In genomic region chr6:29792123-29793035, GRCh38 we compare ENCODE assay signal across 7 cellular contexts. TPM values are rescaled to one million over a fixed set of nuclear protein-coding genes. Genes with fewer than 3 reads are reported as not detected.
A peak's percentile ranks its signal among the peaks of the same experiment; 100 is the strongest.
DNase-seq lines count a peak whose midpoint lies in the region; ATAC-seq and TF ChIP-seq lines count a peak whose summit lies in the region.

No MANE protein-coding gene starts in this region.

- no peak overlapping the region for H3K27ac Mint-ChIP-seq in GM23338
- H3K27ac Mint-ChIP-seq in activated CD4-positive, alpha-beta T cell treated with anti-CD3 and anti-CD28 coated beads, Interleukin-2, amount 10 ng/mL, durations not matched to agents 7 days and 5 days, result no peak overlapping the region
- peak overlapping the region; percentile 53 for H3K27ac Mint-ChIP-seq in dendritic cell treated with granulocyte-macrophage colony-stimulating factor and Interleukin-4, amounts not matched to agents 40 ng/mL and 50 ng/mL, for 4 days

- H3K4me1 ChIP-seq in GM23338 (ENCODE audit: insufficient read depth), result peaks cover 4% of the 10 kb centered on the region
- H3K4me1 ChIP-seq in lower lobe of right lung, result peaks cover 20% of the 10 kb centered on the region

- H2AFZ ChIP-seq in GM23338, result peak overlapping the region; percentile 99

- H3K4me3 Mint-ChIP-seq in GM23338, result peak overlapping the region; percentile 82
- H3K4me3 Mint-ChIP-seq in activated CD4-positive, alpha-beta T cell treated with anti-CD3 and anti-CD28 coated beads, Interleukin-2, amount 10 ng/mL, durations not matched to agents 7 days and 5 days, result peak overlapping the region; percentile 69
- H3K4me3 Mint-ChIP-seq in dendritic cell treated with granulocyte-macrophage colony-stimulating factor and Interleukin-4, amounts not matched to agents 40 ng/mL and 50 ng/mL, for 4 days, result peak overlapping the region; percentile 78

- no peaks in the 10 kb centered on the region for H3F3A ChIP-seq in GM23338 (replicated peaks; ENCODE audit: low read depth)

- CTCF ChIA-PET in activated CD4-positive, alpha-beta T cell treated with anti-CD3 and anti-CD28 coated beads, Interleukin-2, amount 10 ng/mL, durations not matched to agents 7 days and 5 days (lab: Charles Lee), result interaction anchor here (0.6 to 0.9 kb wide), 2 partner anchors 220 to 369 kb away, joined by 3 read pairs; no protein-coding TSS in a partner anchor

- peak overlapping the region; percentile 87 for H3K4me3 ChIP-seq in GM23338
- H3K4me3 ChIP-seq in lower lobe of right lung, result peak overlapping the region; percentile 87

- no peaks in the 10 kb centered on the region for H3K9me3 ChIP-seq in lower lobe of right lung

- peaks cover 15% of the 10 kb centered on the region for H3K9me3 Mint-ChIP-seq in GM23338
- peaks cover 10% of the 10 kb centered on the region for H3K9me3 Mint-ChIP-seq in activated CD4-positive, alpha-beta T cell treated with anti-CD3 and anti-CD28 coated beads, Interleukin-2, amount 10 ng/mL, durations not matched to agents 7 days and 5 days
- peaks cover 10% of the 10 kb centered on the region for H3K9me3 Mint-ChIP-seq in dendritic cell treated with granulocyte-macrophage colony-stimulating factor and Interleukin-4, amounts not matched to agents 40 ng/mL and 50 ng/mL, for 4 days

- no peaks in the 10 kb centered on the region for H4K20me1 ChIP-seq in GM23338 (replicated peaks; ENCODE audit: insufficient read depth)

- peak; percentile 70 for DNase-seq in GM23338 (ENCODE audit: low spot score)
- peak; percentile 70 for DNase-seq in activated CD4-positive, alpha-beta T cell treated with anti-CD3 and anti-CD28 coated beads, Interleukin-2, amount 10 ng/mL, durations not matched to agents 7 days and 5 days
- DNase-seq in lower lobe of right lung, result peak; percentile 88
- DNase-seq in stimulated activated CD4-positive, alpha-beta T cell treated with anti-CD3 and anti-CD28 coated beads, Interleukin-4, amount 100 ng/mL, for 4 hours, result peak; percentile 67 to 76

- no peaks in the 10 kb centered on the region for H3K79me2 ChIP-seq in GM23338 (replicated peaks; ENCODE audit: insufficient read depth)

- peaks cover 10% of the 10 kb centered on the region for H3K36me3 Mint-ChIP-seq in GM23338 (ENCODE audit: low read depth)
- H3K36me3 Mint-ChIP-seq in activated CD4-positive, alpha-beta T cell treated with anti-CD3 and anti-CD28 coated beads, Interleukin-2, amount 10 ng/mL, durations not matched to agents 7 days and 5 days (ENCODE audit: low read depth), result no peaks in the 10 kb centered on the region
- H3K36me3 Mint-ChIP-seq in dendritic cell treated with granulocyte-macrophage colony-stimulating factor and Interleukin-4, amounts not matched to agents 40 ng/mL and 50 ng/mL, for 4 days (ENCODE audit: low read depth), result no peaks in the 10 kb centered on the region

- ATAC-seq in GM23338 (peak; percentile 82), lower lobe of right lung (peak; percentile 90 to 93), GM18519 (IDR thresholded peaks at IDR 0.05; ENCODE audit: low FRiP score, unreplicated experiment) (no peak), HG02642 (IDR thresholded peaks at IDR 0.05; ENCODE audit: poor library complexity, unreplicated experiment) (no peak)

- peak overlapping the region; percentile 89 for H3K4me2 ChIP-seq in GM23338

- peaks cover 30% of the 10 kb centered on the region for H3K27me3 Mint-ChIP-seq in GM23338 (ENCODE audit: insufficient read depth, low read depth, poor library complexity)
- H3K27me3 Mint-ChIP-seq in activated CD4-positive, alpha-beta T cell treated with anti-CD3 and anti-CD28 coated beads, Interleukin-2, amount 10 ng/mL, durations not matched to agents 7 days and 5 days, result peaks cover 63% of the 10 kb centered on the region
- H3K27me3 Mint-ChIP-seq in dendritic cell treated with granulocyte-macrophage colony-stimulating factor and Interleukin-4, amounts not matched to agents 40 ng/mL and 50 ng/mL, for 4 days, result peaks cover 71% of the 10 kb centered on the region

- intact Hi-C loops in dendritic cell treated with granulocyte-macrophage colony-stimulating factor and Interleukin-4, amounts not matched to agents 40 ng/mL and 50 ng/mL, for 4 days (cut with micrococcal nuclease), result no loop called here
- intact Hi-C loops in lower lobe of right lung (cut with DNase I), result no loop called here

- POLR2A ChIA-PET in activated CD4-positive, alpha-beta T cell treated with anti-CD3 and anti-CD28 coated beads, Interleukin-2, amount 10 ng/mL, durations not matched to agents 7 days and 5 days (lab: Charles Lee), result no interaction called here

- no peaks in the 10 kb centered on the region for H3K9me2 ChIP-seq in GM23338 (ENCODE audit: insufficient read depth)

- peaks cover 48% of the 10 kb centered on the region for H3K27me3 ChIP-seq in GM23338 (ENCODE audit: insufficient read depth)
- H3K27me3 ChIP-seq in lower lobe of right lung (ENCODE audit: low read depth), result peaks cover 8% of the 10 kb centered on the region

- H3K36me3 ChIP-seq in GM23338 (ENCODE audit: insufficient read depth) (no peaks in the 10 kb centered on the region), lower lobe of right lung (no peaks in the 10 kb centered on the region)

- TF ChIP-seq CTCF in GM23338 (conservative IDR thresholded peaks at IDR 0.05; ENCODE audit: low read depth in 2 of 2) (peak in 1 of 2 experiments; percentile 47; a peak in 2 of 4 replicates), lower lobe of right lung (IDR thresholded peaks at IDR 0.05) (peak; percentile 73)

- H3K27ac ChIP-seq in GM23338 (ENCODE audit: low read depth), result no peak overlapping the region
- H3K27ac ChIP-seq in lower lobe of right lung, result peak overlapping the region; percentile 84

- peaks cover 15% of the 10 kb centered on the region for H3K4me1 Mint-ChIP-seq in GM23338
- H3K4me1 Mint-ChIP-seq in activated CD4-positive, alpha-beta T cell treated with anti-CD3 and anti-CD28 coated beads, Interleukin-2, amount 10 ng/mL, durations not matched to agents 7 days and 5 days, result peaks cover 17% of the 10 kb centered on the region
- H3K4me1 Mint-ChIP-seq in dendritic cell treated with granulocyte-macrophage colony-stimulating factor and Interleukin-4, amounts not matched to agents 40 ng/mL and 50 ng/mL, for 4 days (ENCODE audit: low read depth), result peaks cover 27% of the 10 kb centered on the region

TF ChIP-seq in GM23338, 12 proteins besides CTCF, POLR2A, EP300 and RAD21 (continues in another document):
- no peak for TF ChIP-seq ZNF331 (CRISPR knock-in tag; IDR thresholded peaks at IDR 0.05; ENCODE audit: low read depth)
- no peak for TF ChIP-seq JUNB (IDR thresholded peaks at IDR 0.05; ENCODE audit: unreplicated experiment)
- TF ChIP-seq CREB1 (CRISPR knock-in tag; IDR thresholded peaks at IDR 0.05; ENCODE audit: low read depth), result no peak
- TF ChIP-seq, protein P1, sequence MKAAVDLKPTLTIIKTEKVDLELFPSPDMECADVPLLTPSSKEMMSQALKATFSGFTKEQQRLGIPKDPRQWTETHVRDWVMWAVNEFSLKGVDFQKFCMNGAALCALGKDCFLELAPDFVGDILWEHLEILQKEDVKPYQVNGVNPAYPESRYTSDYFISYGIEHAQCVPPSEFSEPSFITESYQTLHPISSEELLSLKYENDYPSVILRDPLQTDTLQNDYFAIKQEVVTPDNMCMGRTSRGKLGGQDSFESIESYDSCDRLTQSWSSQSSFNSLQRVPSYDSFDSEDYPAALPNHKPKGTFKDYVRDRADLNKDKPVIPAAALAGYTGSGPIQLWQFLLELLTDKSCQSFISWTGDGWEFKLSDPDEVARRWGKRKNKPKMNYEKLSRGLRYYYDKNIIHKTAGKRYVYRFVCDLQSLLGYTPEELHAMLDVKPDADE (IDR thresholded peaks at IDR 0.05), result no peak
- TF ChIP-seq NANOG (IDR thresholded peaks at IDR 0.05; ENCODE audit: borderline replicate concordance), result no peak
- TF ChIP-seq REST (IDR thresholded peaks at IDR 0.05; ENCODE audit: unreplicated experiment), result no peak
- peak; percentile 32 for TF ChIP-seq EZH2 (IDR thresholded peaks at IDR 0.05; ENCODE audit: low read depth, unreplicated experiment)

RNA-seq across cellular contexts. Expression of gene HLA-G, which starts 35.2 kb away (rescaled TPM):
- 1.5 and 2.8 TPM in 2 replicates for total RNA-seq in GM23338 (2014; rRNA removed; shearing (Covaris generic))
- 2.5 and 2.6 TPM in 2 replicates for polyA plus RNA-seq in GM23338 (2016; fragmentation: Nextera tagmentation; extraction: Ambion mirVana)
- total RNA-seq in activated CD4-positive, alpha-beta T cell treated with anti-CD3 and anti-CD28 coated beads, Interleukin-2, amount 10 ng/mL, durations not matched to agents 7 days and 5 days, result 1 to 10 TPM; 1.3 TPM
- total RNA-seq in lower lobe of right lung, result 1.8 TPM

Comparison
In these comparisons a context has a peak if more than half of its experiments do, and no peak if none do; other contexts are left out.
1. ATAC-seq: peak in GM23338 (single experiment) and lower lobe of right lung (2 of 2); none in GM18519 (single experiment) and HG02642 (single experiment).
2. Peak in every context shown above with its lines, with median percentiles within 50 percentile points of each other: DNase-seq and H3K4me3 Mint-ChIP-seq.